13 cellular contexts compared by ENCODE assay signal in genomic region chr12:64236549-64236948, GRCh38. TPM values are rescaled to one million over a fixed set of nuclear protein-coding genes. Genes with fewer than 3 reads are reported as not detected.
A peak's percentile ranks its signal among the peaks of the same experiment; 100 is the strongest.
DNase-seq lines count a peak whose midpoint lies in the region; ATAC-seq, FAIRE-seq and TF ChIP-seq lines count a peak whose summit lies in the region.
"Had no signal": no experiment of that assay in that cellular context is flagged by ENCODE, and none has a peak within 500 bp of the region (broad histone marks: within the 10 kb centered on the region; RNA-seq: fewer than 3 reads in every experiment).

No MANE protein-coding gene starts in this region.

- H2BK12ac ChIP-seq in H1 (ENCODE audit: low read depth, low read length), result no peak overlapping the region
- no peak overlapping the region for H2BK12ac ChIP-seq in neuronal stem cell (ENCODE audit: low read length)

- H3K4me2 ChIP-seq in GM23248 (ENCODE audit: unreplicated experiment), result no peak overlapping the region
- no peak overlapping the region for H3K4me2 ChIP-seq in OCI-LY3 (ENCODE audit: low read length)
- no peak overlapping the region for H3K4me2 ChIP-seq in H1 (ENCODE audit: insufficient read depth in 1 of 2, low read depth in 2 of 2, low read length in 2 of 2)
- no peak overlapping the region for H3K4me2 ChIP-seq in neuronal stem cell (ENCODE audit: insufficient read depth, low read length, poor library complexity, severe bottlenecking)

- no peaks in the 10 kb centered on the region; the same call in 1 of the 2 replicates for H3F3A ChIP-seq in GM23248 (ENCODE audit: insufficient read depth)

- H3K79me2 ChIP-seq in GM23248 (ENCODE audit: insufficient read depth), result no peaks in the 10 kb centered on the region
- no peaks in the 10 kb centered on the region for H3K79me2 ChIP-seq in OCI-LY3 (ENCODE audit: low read length)
- H3K79me2 ChIP-seq in H1 (ENCODE audit: control insufficient read depth in 1 of 2, insufficient read depth in 2 of 2, low read length in 2 of 2), result no peaks in the 10 kb centered on the region

- TF ChIP-seq EP300 in H1 (IDR thresholded peaks at IDR 0.05; ENCODE audit: borderline replicate concordance in 1 of 2, low read depth in 2 of 2, low read length in 2 of 2), result no peak

- H3K4me1 ChIP-seq in GM23248 (ENCODE audit: insufficient read depth) (peaks cover 4% of the 10 kb centered on the region; the same call in 1 of the 2 replicates), OCI-LY3 (ENCODE audit: low read length) (no peaks in the 10 kb centered on the region), H1 (replicated peaks in 1 of 4; ENCODE audit: control insufficient read depth in 3 of 4, insufficient read depth in 4 of 4, low read length in 3 of 4) (no peaks in the 10 kb centered on the region; a peak in 1 of 7 replicates), neuronal stem cell (ENCODE audit: control insufficient read depth in 2 of 2, insufficient read depth in 1 of 2, low read depth in 1 of 2, low read length in 2 of 2) (no peaks in the 10 kb centered on the region)

- H3K23me2 ChIP-seq in H1 (ENCODE audit: low read depth, low read length), result no peaks in the 10 kb centered on the region

- POLR2A ChIA-PET in H1 (lab: Charles Lee; ENCODE audit: partially characterized antibody), result no interaction called here
- POLR2A ChIA-PET in activated CD4-positive, alpha-beta T cell treated with anti-CD3 and anti-CD28 coated beads, Interleukin-2, amount 10 ng/mL, durations not matched to agents 7 days and 5 days (lab: Charles Lee), result no interaction called here

- H4K8ac ChIP-seq in H1 (ENCODE audit: extremely low read depth, insufficient read depth, low read length), result no peak overlapping the region
- H4K8ac ChIP-seq in neuronal stem cell (ENCODE audit: low read depth, low read length), result no peak overlapping the region

- in situ Hi-C loops in GM23248 (cut with MboI), result no loop called here

- no peak overlapping the region for H4K5ac ChIP-seq in H1 (ENCODE audit: insufficient read length, low read depth, low read length)

- no peak overlapping the region for H3K18ac ChIP-seq in H1 (ENCODE audit: extremely low read depth, low read length)
- no peak overlapping the region for H3K18ac ChIP-seq in neuronal stem cell (ENCODE audit: low read length)

- no peaks in the 10 kb centered on the region for H3K4me1 Mint-ChIP-seq in activated CD4-positive, alpha-beta T cell treated with anti-CD3 and anti-CD28 coated beads, Interleukin-2, amount 10 ng/mL, durations not matched to agents 7 days and 5 days

- H2BK15ac ChIP-seq in H1 (ENCODE audit: low read length) (no peak overlapping the region), neuronal stem cell (ENCODE audit: low read length) (no peak overlapping the region)

- CTCF ChIA-PET in H1 (lab: Charles Lee; ENCODE audit: partially characterized antibody), result interaction anchor here (0.6 to 1.8 kb wide), 5 partner anchors 9 to 414 kb away, joined by 3 to 5 read pairs (median 4); no protein-coding TSS in a partner anchor
- CTCF ChIA-PET in activated CD4-positive, alpha-beta T cell treated with anti-CD3 and anti-CD28 coated beads, Interleukin-2, amount 10 ng/mL, durations not matched to agents 7 days and 5 days (lab: Charles Lee), result no interaction called here

- H3K14ac ChIP-seq in H1 (ENCODE audit: insufficient read length), result no peak overlapping the region
- H3K14ac ChIP-seq in neuronal stem cell (ENCODE audit: low read length), result no peak overlapping the region

- no peaks in the 10 kb centered on the region for H3K79me1 ChIP-seq in H1 (ENCODE audit: low read depth, low read length)
- H3K79me1 ChIP-seq in neuronal stem cell (ENCODE audit: low read depth, low read length), result no peaks in the 10 kb centered on the region

- H2BK120ac ChIP-seq in H1 (replicated peaks; ENCODE audit: low read depth, low read length) (no peak overlapping the region), neuronal stem cell (ENCODE audit: low read depth, low read length) (no peak overlapping the region)

- no peaks in the 10 kb centered on the region for H3K9me2 ChIP-seq in GM23248 (ENCODE audit: insufficient read depth)

- H3K4me3 Mint-ChIP-seq in activated CD4-positive, alpha-beta T cell treated with anti-CD3 and anti-CD28 coated beads, Interleukin-2, amount 10 ng/mL, durations not matched to agents 7 days and 5 days, result no peak overlapping the region
- H3K4me3 Mint-ChIP-seq: effector memory CD8-positive, alpha-beta T cell had no signal

- peak; percentile 53 to 66 for TF ChIP-seq RAD21 in H1 (IDR thresholded peaks at IDR 0.05 in 1 of 2, conservative IDR thresholded peaks at IDR 0.05 in 1 of 2; ENCODE audit: low read depth in 2 of 2, low read length in 2 of 2)

- H3K27ac Mint-ChIP-seq in activated CD4-positive, alpha-beta T cell treated with anti-CD3 and anti-CD28 coated beads, Interleukin-2, amount 10 ng/mL, durations not matched to agents 7 days and 5 days, result no peak overlapping the region
- H3K27ac Mint-ChIP-seq: effector memory CD8-positive, alpha-beta T cell had no signal

- H3K9me3 Mint-ChIP-seq in activated CD4-positive, alpha-beta T cell treated with anti-CD3 and anti-CD28 coated beads, Interleukin-2, amount 10 ng/mL, durations not matched to agents 7 days and 5 days, result no peaks in the 10 kb centered on the region
- H3K9me3 Mint-ChIP-seq: effector memory CD8-positive, alpha-beta T cell had no signal

- H3K23ac ChIP-seq in H1 (ENCODE audit: insufficient read length) (no peak overlapping the region), neuronal stem cell (ENCODE audit: low read depth, low read length, poor library complexity) (no peak overlapping the region)

- H3K36me3 Mint-ChIP-seq in activated CD4-positive, alpha-beta T cell treated with anti-CD3 and anti-CD28 coated beads, Interleukin-2, amount 10 ng/mL, durations not matched to agents 7 days and 5 days (ENCODE audit: low read depth), result no peaks in the 10 kb centered on the region

- H3K27ac ChIP-seq in GM23248, result no peak overlapping the region
- no peak overlapping the region for H3K27ac ChIP-seq in OCI-LY3 (ENCODE audit: low read length)
- no peak overlapping the region for H3K27ac ChIP-seq in H1 (ENCODE audit: low read depth, low read length)
- H3K27ac ChIP-seq in neuronal stem cell (replicated peaks; ENCODE audit: low read length), result no peak overlapping the region
- H3K27ac ChIP-seq: HL-60 had no signal

- H3K4ac ChIP-seq in H1 (replicated peaks; ENCODE audit: insufficient read length, low read depth, low read length), result no peak overlapping the region
- H3K4ac ChIP-seq in neuronal stem cell (ENCODE audit: low read length), result no peak overlapping the region

- H3K9ac ChIP-seq in GM23248, result no peak overlapping the region
- no peak overlapping the region for H3K9ac ChIP-seq in OCI-LY3 (ENCODE audit: low read length)
- no peak overlapping the region for H3K9ac ChIP-seq in H1 (replicated peaks in 1 of 4; ENCODE audit: extremely low read depth in 1 of 4, low read depth in 3 of 4, low read length in 3 of 4)
- H3K9ac ChIP-seq in neuronal stem cell (ENCODE audit: low read depth, low read length, poor library complexity), result no peak overlapping the region

- H3K36me3 ChIP-seq in GM23248 (ENCODE audit: low read depth), result no peaks in the 10 kb centered on the region
- H3K36me3 ChIP-seq in OCI-LY3 (replicated peaks; ENCODE audit: low read depth, low read length), result no peaks in the 10 kb centered on the region
- H3K36me3 ChIP-seq in H1 (ENCODE audit: control insufficient read depth in 2 of 4, insufficient read depth in 4 of 4, low read length in 3 of 4), result no peaks in the 10 kb centered on the region
- H3K36me3 ChIP-seq in neuronal stem cell (replicated peaks in 1 of 2; ENCODE audit: control insufficient read depth in 2 of 2, insufficient read depth in 2 of 2, low read length in 2 of 2), result no peaks in the 10 kb centered on the region

- TF ChIP-seq CTCF in OCI-LY3 (IDR thresholded peaks at IDR 0.05; ENCODE audit: low read depth, low read length), result peak; percentile 30
- peak in 2 of 3 experiments; percentile 20 to 39; a peak in 2 of 4 replicates for TF ChIP-seq CTCF in H1 (IDR thresholded peaks at IDR 0.05; ENCODE audit: control extremely low read depth in 1 of 3, insufficient read depth in 1 of 3, low read depth in 1 of 3, low read length in 3 of 3)

- ATAC-seq in GM19452 (IDR thresholded peaks at IDR 0.05; ENCODE audit: unreplicated experiment), result no peak
- ATAC-seq: effector memory CD8-positive, alpha-beta T cell had no signal

- FAIRE-seq in H1 (lab: Jason Lieb, UNC), result no peak
- FAIRE-seq: GM18507 had no signal

- no peak overlapping the region for H2BK20ac ChIP-seq in H1 (ENCODE audit: low read length)

- H3K4me3 ChIP-seq in GM23248, result no peak overlapping the region
- H3K4me3 ChIP-seq in OCI-LY3 (ENCODE audit: low read length), result no peak overlapping the region
- H3K4me3 ChIP-seq in H1 (ENCODE audit: extremely low read depth in 1 of 4, insufficient read depth in 2 of 4, low read depth in 3 of 4, low read length in 4 of 4), result no peak overlapping the region
- H3K4me3 ChIP-seq in neuronal stem cell (ENCODE audit: low read length in 2 of 2), result no peak overlapping the region

- H3K9me3 ChIP-seq in GM23248 (ENCODE audit: low read depth) (no peaks in the 10 kb centered on the region), OCI-LY3 (ENCODE audit: insufficient read depth, low read length) (no peaks in the 10 kb centered on the region), H1 (ENCODE audit: insufficient read depth in 2 of 2, low read depth in 1 of 2, low read length in 1 of 2) (no peaks in the 10 kb centered on the region), neuronal stem cell (replicated peaks in 1 of 2; ENCODE audit: control insufficient read depth in 2 of 2, insufficient read depth in 1 of 2, low read depth in 1 of 2, low read length in 2 of 2) (no peaks in the 10 kb centered on the region)

- TF ChIP-seq POLR2A in H1 (IDR thresholded peaks at IDR 0.05; ENCODE audit: control extremely low read depth in 1 of 2, low read depth in 2 of 2, low read length in 2 of 2), result no peak

- no peak overlapping the region for H3K56ac ChIP-seq in H1 (replicated peaks; ENCODE audit: insufficient read length, low read depth, low read length)

- H3K27me3 Mint-ChIP-seq in activated CD4-positive, alpha-beta T cell treated with anti-CD3 and anti-CD28 coated beads, Interleukin-2, amount 10 ng/mL, durations not matched to agents 7 days and 5 days, result peaks cover 10% of the 10 kb centered on the region

- H2BK5ac ChIP-seq in H1 (ENCODE audit: low read depth, low read length) (no peak overlapping the region), neuronal stem cell (ENCODE audit: low read length) (no peak overlapping the region)

- no peaks in the 10 kb centered on the region for H3K27me3 ChIP-seq in GM23248 (replicated peaks; ENCODE audit: insufficient read depth)
- no peaks in the 10 kb centered on the region for H3K27me3 ChIP-seq in OCI-LY3 (ENCODE audit: low read depth, low read length)
- no peaks in the 10 kb centered on the region for H3K27me3 ChIP-seq in H1 (replicated peaks in 1 of 4; ENCODE audit: control insufficient read depth in 3 of 4, extremely low read depth in 1 of 4, insufficient read depth in 3 of 4, low read length in 3 of 4)
- H3K27me3 ChIP-seq in neuronal stem cell (ENCODE audit: control insufficient read depth in 3 of 3, insufficient read depth in 3 of 3, low read depth in 1 of 3, low read length in 3 of 3), result no peaks in the 10 kb centered on the region

- H4K91ac ChIP-seq in H1 (replicated peaks; ENCODE audit: insufficient read length, low read length) (no peak overlapping the region), neuronal stem cell (ENCODE audit: low read depth, low read length, poor library complexity) (no peak overlapping the region)

- no peaks in the 10 kb centered on the region for H4K20me1 ChIP-seq in GM23248 (ENCODE audit: insufficient read depth)
- no peaks in the 10 kb centered on the region for H4K20me1 ChIP-seq in OCI-LY3 (ENCODE audit: insufficient read depth, low read length)
- H4K20me1 ChIP-seq in H1 (replicated peaks in 1 of 2; ENCODE audit: control insufficient read depth in 1 of 2, insufficient read depth in 2 of 2, low read length in 2 of 2), result no peaks in the 10 kb centered on the region

- peak; percentile 33 for DNase-seq in GM23248
- DNase-seq in H1 (ENCODE audit: low read depth in 1 of 2, low spot score in 2 of 2), result no peak
- no peak for DNase-seq in neuronal stem cell (ENCODE audit: low spot score)
- DNase-seq in activated CD4-positive, alpha-beta T cell treated with anti-CD3 and anti-CD28 coated beads, Interleukin-2, amount 10 ng/mL, durations not matched to agents 7 days and 5 days, result no peak
- no peak for DNase-seq in SIG-M5 treated with dmso at 0.1 percent for 504 hours (lab: John Stamatoyannopoulos, UW; ENCODE audit: unreplicated experiment)
- DNase-seq: DMS79 treated with DMSO at 0.1 percent for 48 hours; effector memory CD8-positive, alpha-beta T cell; NCI-H1048; stimulated activated CD4-positive, alpha-beta T cell treated with anti-CD3 and anti-CD28 coated beads, Interleukin-4, amount 100 ng/mL, for 24 hours had no signal

- H2AFZ ChIP-seq in GM23248 (no peak overlapping the region), OCI-LY3 (ENCODE audit: low read depth, low read length) (no peak overlapping the region), H1 (ENCODE audit: low read length) (no peak overlapping the region), neuronal stem cell (ENCODE audit: low read length) (peak overlapping the region; percentile 19)

- H2AK5ac ChIP-seq in H1 (ENCODE audit: low read depth, low read length) (no peak overlapping the region), neuronal stem cell (ENCODE audit: low read depth, low read length) (no peak overlapping the region)

RNA-seq across cellular contexts. Expression of gene KICS2, which starts 14.5 kb away (rescaled TPM):
- 2.9 and 5.1 TPM in 2 replicates for total RNA-seq in GM23248 (2014; rRNA removed; shearing (Covaris generic))
- 3.5 and 4.1 TPM in 2 replicates for polyA plus RNA-seq in GM23248 (2016; fragmentation: Nextera tagmentation; extraction: Ambion mirVana)
- 8.2 and 9.5 TPM in 2 replicates for total RNA-seq in H1 (2021; fragmentation: NEBNext Ultra II Directional; extraction: Animal tissue kit (Norgen Biotek cat#: 25700))
- 5.6 and 5.7 TPM in 2 replicates for polyA plus RNA-seq in H1 (2011; rRNA removed)
- 6.1 TPM for polyA plus RNA-seq in H1 (2011; cell fraction: cytosol; rRNA removed)
- polyA plus RNA-seq in H1 (2011; cell fraction: nucleus; rRNA removed), result 9.2 TPM
- 4.0 to 5.8 TPM (median 4.9 TPM) in 4 replicates for polyA plus RNA-seq in H1 (2012, experiment 1 of 2)
- 1.6 TPM for polyA plus RNA-seq in H1 (2012, experiment 2 of 2)
- polyA plus RNA-seq in H1 (2013, experiment 1 of 2), result 4.5 TPM
- polyA plus RNA-seq in H1 (2013, experiment 2 of 2), result 4.6 TPM
- polyA minus RNA-seq in H1 (2011; rRNA and poly(A)+ RNA removed), result 12.5 and 15.6 TPM in 2 replicates
- polyA minus RNA-seq in H1 (2011; cell fraction: cytosol; rRNA and poly(A)+ RNA removed), result 9.7 TPM
- polyA minus RNA-seq in H1 (2011; cell fraction: nucleus; rRNA and poly(A)+ RNA removed), result 34.4 TPM
- 3.3 TPM for polyA plus RNA-seq in neuronal stem cell (2013, experiment 1 of 2)
- 3.4 TPM for polyA plus RNA-seq in neuronal stem cell (2013, experiment 2 of 2)
- 1 to 10 TPM; 8.4 to 8.7 TPM for total RNA-seq in activated CD4-positive, alpha-beta T cell treated with anti-CD3 and anti-CD28 coated beads, Interleukin-2, amount 10 ng/mL, durations not matched to agents 7 days and 5 days
